ENCODE assay signal across 26 cellular contexts in the genomic region with DNA sequence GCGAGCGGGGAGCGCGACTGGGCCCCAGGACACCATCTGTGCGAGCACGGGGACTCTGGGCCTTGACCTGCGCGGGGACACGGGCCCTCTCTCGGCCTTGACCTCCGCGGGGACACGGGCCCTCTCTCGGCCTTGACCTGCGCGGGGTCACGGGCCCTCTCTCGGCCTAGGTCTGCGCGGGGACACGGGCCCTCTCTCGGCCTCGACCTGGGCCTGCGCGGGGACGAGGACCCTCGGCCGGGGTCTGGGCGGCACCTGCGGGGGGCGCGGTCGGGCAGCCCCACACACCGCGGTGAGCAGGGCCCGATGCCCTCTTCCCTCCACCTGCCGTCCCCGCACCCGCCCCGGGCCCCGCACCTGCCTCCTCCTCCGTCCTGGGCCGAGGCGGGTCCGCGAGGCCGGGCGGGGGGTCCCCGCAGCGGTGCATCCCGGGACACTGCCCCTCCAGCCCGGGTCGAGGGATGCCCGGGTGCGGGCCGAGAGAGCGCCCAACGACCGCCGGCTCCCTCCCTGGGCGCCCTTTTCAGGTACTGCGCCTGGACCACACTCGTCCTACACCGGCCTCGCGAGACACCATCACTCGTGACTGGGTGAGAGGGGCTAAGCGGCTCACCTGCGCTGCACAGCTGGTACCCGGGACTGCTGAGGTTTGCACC. TPM values are rescaled to one million over a fixed set of nuclear protein-coding genes. Genes with fewer than 3 reads are reported as not detected.
"Had no signal": no experiment of that assay in that cellular context is flagged by ENCODE, and none has a peak within 500 bp of the region (broad histone marks: within the 10 kb centered on the region; RNA-seq: fewer than 3 reads in every experiment).

No MANE protein-coding gene starts in this region.

- H3K4me3 ChIP-seq: breast epithelium, SJCRH30 had no signal

- H3K4me2 ChIP-seq: KMS-11 had no signal

- H3K36me3 ChIP-seq: breast epithelium, SJCRH30 had no signal

- H3K27me3 ChIP-seq: breast epithelium, SJCRH30 had no signal

- H3K36me3 Mint-ChIP-seq: activated naive CD4-positive, alpha-beta T cell treated with anti-CD3 and anti-CD28 coated beads, Interleukin-2, amount 50 U/mL, for 24 hours had no signal

- H3K9me3 ChIP-seq: breast epithelium, SJCRH30 had no signal

- H3K4me1 ChIP-seq: breast epithelium, SJCRH30 had no signal

- H3K9me3 Mint-ChIP-seq: activated CD8-positive, alpha-beta T cell treated with anti-CD3 and anti-CD28 coated beads for 36 hours; activated naive CD4-positive, alpha-beta T cell treated with anti-CD3 and anti-CD28 coated beads, Interleukin-2, amount 50 U/mL, for 24 hours; activated T-helper 2 cell treated with anti-CD3 and anti-CD28 coated beads, Interferon-gamma antibody, Interleukin-2, Interleukin-4, amounts not matched to agents 10 μg/mL and 5 μg/mL and 100 μg/mL, durations not matched to agents 14 hours and 24 hours and 36 hours had no signal

- H3K27me3 Mint-ChIP-seq: activated CD8-positive, alpha-beta T cell treated with anti-CD3 and anti-CD28 coated beads for 36 hours; activated naive CD4-positive, alpha-beta T cell treated with anti-CD3 and anti-CD28 coated beads, Interleukin-2, amount 50 U/mL, for 24 hours had no signal

- ATAC-seq: activated CD4-positive, CD25-positive, alpha-beta regulatory T cell treated with anti-CD3 and anti-CD28 coated beads, Interleukin-2, amount 50 U/mL, for 24 hours; Panc1; Right ventricle myocardium inferior had no signal

- H3K4me3 Mint-ChIP-seq: activated CD8-positive, alpha-beta T cell treated with anti-CD3 and anti-CD28 coated beads for 36 hours; activated naive CD4-positive, alpha-beta T cell treated with anti-CD3 and anti-CD28 coated beads, Interleukin-2, amount 50 U/mL, for 24 hours; activated T-cell treated with anti-CD3 and anti-CD28 coated beads, Interleukin-2, amount 50 U/mL, for 72 hours; T-helper 1 cell treated with Interleukin-12 subunit alpha and Interleukin-12 subunit beta and Interleukin-4 antibody, amounts not matched to agents 30 μg/mL and 1 μg/mL, for 36 hours had no signal

- H3K27ac Mint-ChIP-seq: activated CD8-positive, alpha-beta T cell treated with anti-CD3 and anti-CD28 coated beads for 36 hours; activated naive CD4-positive, alpha-beta T cell treated with anti-CD3 and anti-CD28 coated beads, Interleukin-2, amount 50 U/mL, for 24 hours; activated T-cell treated with anti-CD3 and anti-CD28 coated beads, Interleukin-2, amount 50 U/mL, for 72 hours; activated T-helper 2 cell treated with anti-CD3 and anti-CD28 coated beads, Interferon-gamma antibody, Interleukin-2, Interleukin-4, amounts not matched to agents 10 μg/mL and 5 μg/mL and 100 μg/mL, durations not matched to agents 14 hours and 24 hours and 36 hours; T-helper 1 cell treated with Interleukin-12 subunit alpha and Interleukin-12 subunit beta and Interleukin-4 antibody, amounts not matched to agents 30 μg/mL and 1 μg/mL, for 36 hours had no signal

- H3K27ac ChIP-seq: breast epithelium, KMS-11, SJCRH30 had no signal

- DNase-seq: activated CD4-positive, alpha-beta T cell treated with anti-CD3 and anti-CD28 coated beads for 4 hours; activated CD8-positive, alpha-beta memory T cell treated with anti-CD3 and anti-CD28 coated beads, Interleukin-2, amount 50 U/mL, for 4 hours; activated CD8-positive, alpha-beta T cell treated with anti-CD3 and anti-CD28 coated beads for 36 hours; activated naive CD4-positive, alpha-beta T cell; activated T-cell treated with anti-CD3 and anti-CD28 coated beads, Interleukin-2, amount 50 U/mL, for 72 hours; aorta; NCI-H1092 treated with DMSO at 0.1 percent for 48 hours; NCI-H1417 treated with DMSO at 0.1 percent for 48 hours; NCI-H1694; NCI-H2029 treated with DMSO at 0.1 percent for 48 hours; NCI-H345; NCI-H510A; NCI-H526 treated with DMSO at 0.1 percent for 48 hours; NCI-H82; OCI-M1; RPMI8226; SJCRH30 had no signal

RNA-seq across cellular contexts. Expression of a gene that starts 15.7 kb away (rescaled TPM):
- total RNA-seq: activated CD8-positive, alpha-beta T cell treated with anti-CD3 and anti-CD28 coated beads for 36 hours; aorta; MCF 10A; Right ventricle myocardium inferior had no signal
- polyA plus RNA-seq: aorta had no signal
